13 cellular contexts compared by ENCODE assay signal in the genomic region with DNA sequence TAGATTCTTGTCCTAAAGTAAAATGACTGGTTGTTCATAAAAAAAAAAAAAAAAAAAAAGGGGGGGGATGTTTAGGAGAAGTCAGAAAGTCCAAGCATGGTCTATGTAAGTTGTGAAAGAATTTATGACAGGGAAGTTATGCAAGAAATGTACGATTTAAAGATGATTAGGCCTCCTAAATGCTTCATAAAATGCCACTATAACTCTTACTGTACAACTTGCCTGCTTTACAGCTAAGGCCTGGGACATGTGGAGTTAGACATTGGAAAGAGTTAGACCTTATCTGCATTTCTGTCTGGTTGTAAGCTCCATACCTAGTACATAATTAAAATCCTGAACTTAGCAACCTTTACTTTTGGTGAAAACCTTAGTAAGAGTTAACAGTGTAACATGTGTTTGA.
"Had no signal": no experiment of that assay in that cellular context is flagged by ENCODE, and none has a peak within 500 bp of the region (broad histone marks: within the 10 kb centered on the region; RNA-seq: fewer than 3 reads in every experiment).

No MANE protein-coding gene starts in this region.

- DNase-seq: activated CD4-positive, alpha-beta T cell treated with anti-CD3 and anti-CD28 coated beads, Interleukin-2, amount 10 ng/mL, durations not matched to agents 7 days and 5 days; activated CD4-positive, CD25-positive, alpha-beta regulatory T cell; activated CD8-positive, alpha-beta memory T cell treated with anti-CD3 and anti-CD28 coated beads for 24 hours; anterior cingulate cortex; dorsolateral prefrontal cortex; islet precursor cell; nucleus accumbens; right cardiac atrium; spleen; stimulated activated CD4-positive, alpha-beta T cell treated with anti-CD3 and anti-CD28 coated beads, Interleukin-1b, Interleukin-23, amount 100 ng/mL, for 48 hours; tibial artery had no signal

- H3K4me3 ChIP-seq: breast epithelium, dorsolateral prefrontal cortex, spleen, tibial artery, vagina had no signal
